Comparison of ENCODE assay signal across 18 cellular contexts in the genomic region with DNA sequence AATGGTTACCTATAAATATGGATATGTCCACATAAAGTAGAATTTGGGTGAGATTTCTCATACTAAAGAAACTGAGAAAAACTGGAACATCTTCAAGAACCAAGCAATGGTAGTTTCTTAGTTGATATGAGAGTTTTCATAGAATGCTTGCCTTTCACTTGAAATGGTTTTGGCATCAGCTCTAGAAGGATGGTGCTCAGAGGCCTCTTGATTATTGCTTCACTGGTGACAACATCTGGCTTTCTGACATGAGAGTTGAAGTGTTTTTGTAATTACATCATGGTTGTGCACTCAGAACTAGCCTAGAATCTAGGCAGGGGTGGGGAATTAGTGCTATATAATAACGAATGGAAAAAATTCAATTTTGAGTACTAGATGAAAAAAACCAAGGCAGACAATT.
DNase-seq lines count a peak whose midpoint lies in the region; ATAC-seq and TF ChIP-seq lines count a peak whose summit lies in the region.
"Had no signal": no experiment of that assay in that cellular context is flagged by ENCODE, and none has a peak within 500 bp of the region (broad histone marks: within the 10 kb centered on the region; RNA-seq: fewer than 3 reads in every experiment).

No MANE protein-coding gene starts in this region.

- POLR2A ChIA-PET in CD8-positive, alpha-beta T cell (lab: Charles Lee) = no interaction called here

- peaks cover 4% of the 10 kb centered on the region for H3K9me3 Mint-ChIP-seq in CD8-positive, alpha-beta T cell
- H3K9me3 Mint-ChIP-seq: activated naive CD4-positive, alpha-beta T cell treated with anti-CD3 and anti-CD28 coated beads, Interleukin-2, amount 10 ng/mL, durations not matched to agents 7 days and 5 days had no signal

- no peak overlapping the region for H3K4me3 ChIP-seq in fibroblast of pulmonary artery (replicated peaks; ENCODE audit: low read depth, low read length)
- H3K4me3 ChIP-seq in CD8-positive, alpha-beta T cell (ENCODE audit: low read depth, low read length) = no peak overlapping the region
- H3K4me3 ChIP-seq: thoracic aorta had no signal

- no peaks in the 10 kb centered on the region for H3K4me1 ChIP-seq in CD8-positive, alpha-beta T cell (ENCODE audit: insufficient read depth, low read length)

- CTCF ChIA-PET in CD8-positive, alpha-beta T cell (lab: Charles Lee) = no interaction called here

- no peak overlapping the region for H3K27ac Mint-ChIP-seq in CD8-positive, alpha-beta T cell
- H3K27ac Mint-ChIP-seq: activated naive CD4-positive, alpha-beta T cell treated with anti-CD3 and anti-CD28 coated beads, Interleukin-2, amount 10 ng/mL, durations not matched to agents 7 days and 5 days; CD4-positive, CD25-positive, alpha-beta regulatory T cell; effector memory CD8-positive, alpha-beta T cell; mesothelial cell of epicardium had no signal

- peaks cover 4% of the 10 kb centered on the region for H3K9me3 ChIP-seq in CD8-positive, alpha-beta T cell (ENCODE audit: low read length)
- H3K9me3 ChIP-seq: thoracic aorta had no signal

- intact Hi-C loops in sciatic nerve (cut with DNase I) = no loop called here
- intact Hi-C loops in CD8-positive, alpha-beta T cell (cut with DNase I, micrococcal nuclease) = no loop called here

- no peak overlapping the region for H3K4me3 Mint-ChIP-seq in CD8-positive, alpha-beta T cell
- H3K4me3 Mint-ChIP-seq: activated naive CD4-positive, alpha-beta T cell treated with anti-CD3 and anti-CD28 coated beads, Interleukin-2, amount 10 ng/mL, durations not matched to agents 7 days and 5 days; CD4-positive, CD25-positive, alpha-beta regulatory T cell; effector memory CD8-positive, alpha-beta T cell; mesothelial cell of epicardium had no signal

- no peaks in the 10 kb centered on the region for H3K36me3 Mint-ChIP-seq in CD8-positive, alpha-beta T cell
- H3K36me3 Mint-ChIP-seq: activated naive CD4-positive, alpha-beta T cell treated with anti-CD3 and anti-CD28 coated beads, Interleukin-2, amount 10 ng/mL, durations not matched to agents 7 days and 5 days; CD4-positive, CD25-positive, alpha-beta regulatory T cell had no signal

- no peaks in the 10 kb centered on the region for H3K36me3 ChIP-seq in CD8-positive, alpha-beta T cell (ENCODE audit: insufficient read depth, low read length)
- H3K36me3 ChIP-seq: thoracic aorta had no signal

- H3K4me1 Mint-ChIP-seq in CD8-positive, alpha-beta T cell (ENCODE audit: low read depth) = no peaks in the 10 kb centered on the region
- H3K4me1 Mint-ChIP-seq: activated naive CD4-positive, alpha-beta T cell treated with anti-CD3 and anti-CD28 coated beads, Interleukin-2, amount 10 ng/mL, durations not matched to agents 7 days and 5 days; CD4-positive, CD25-positive, alpha-beta regulatory T cell had no signal

- H3K27me3 Mint-ChIP-seq in CD8-positive, alpha-beta T cell (ENCODE audit: low read depth) = no peaks in the 10 kb centered on the region
- H3K27me3 Mint-ChIP-seq: activated naive CD4-positive, alpha-beta T cell treated with anti-CD3 and anti-CD28 coated beads, Interleukin-2, amount 10 ng/mL, durations not matched to agents 7 days and 5 days; CD4-positive, CD25-positive, alpha-beta regulatory T cell; effector memory CD8-positive, alpha-beta T cell had no signal

- DNase-seq in GM04503 (ENCODE audit: low read depth) = peak; percentile 49
- DNase-seq in RPMI7951 (ENCODE audit: low read depth) = peak; percentile 11
- DNase-seq in fibroblast of pulmonary artery (ENCODE audit: low read depth) = peak; percentile 87
- DNase-seq in sciatic nerve (ENCODE audit: low spot score) = no peak
- DNase-seq in T1000 (lab: John Stamatoyannopoulos, UW) = no peak
- no peak for DNase-seq in GF-D8 (lab: John Stamatoyannopoulos, UW)
- DNase-seq in CD8-positive, alpha-beta T cell = no peak
- DNase-seq: activated CD4-positive, alpha-beta T cell treated with anti-CD3 and anti-CD28 coated beads, Interleukin-2, amount 50 U/mL, for 1 hour; activated naive CD4-positive, alpha-beta T cell treated with anti-CD3 and anti-CD28 coated beads, Interleukin-2, amount 10 ng/mL, durations not matched to agents 7 days and 5 days; CD4-positive, CD25-positive, alpha-beta regulatory T cell; central memory CD4-positive, alpha-beta T cell; effector memory CD8-positive, alpha-beta T cell; islet precursor cell; NCI-H1417 treated with DMSO at 0.1 percent for 48 hours; NCI-H2227 treated with DMSO at 0.1 percent for 48 hours; stimulated activated CD4-positive, alpha-beta T cell treated with anti-CD3 and anti-CD28 coated beads, Interleukin-4, amount 100 ng/mL, for 24 hours had no signal

- TF ChIP-seq CTCF in fibroblast of pulmonary artery (IDR thresholded peaks at IDR 0.05; ENCODE audit: low read length, missing control alignments) = no peak
- TF ChIP-seq CTCF in CD8-positive, alpha-beta T cell (IDR thresholded peaks at IDR 0.05) = no peak

- no peaks in the 10 kb centered on the region for H3K27me3 ChIP-seq in CD8-positive, alpha-beta T cell (ENCODE audit: insufficient read depth, low read length)

- ATAC-seq in sciatic nerve = peak; percentile 88
- no peak for ATAC-seq in CD8-positive, alpha-beta T cell
- ATAC-seq: effector memory CD8-positive, alpha-beta T cell had no signal

- H3K27ac ChIP-seq in CD8-positive, alpha-beta T cell (ENCODE audit: low read depth, low read length) = no peak overlapping the region
- H3K27ac ChIP-seq: thoracic aorta had no signal

Comparison
In these comparisons a context has a peak if more than half of its experiments do, and no peak if none do; other contexts are left out.
1. DNase-seq: peak in GM04503 (single experiment), RPMI7951 (single experiment) and fibroblast of pulmonary artery (single experiment); none in sciatic nerve (single experiment), T1000 (single experiment), GF-D8 (single experiment) and CD8-positive, alpha-beta T cell (0 of 7).